Comparison of ENCODE assay signal across 15 cellular contexts in genomic region chr18:73201940-73202339, GRCh38.
"Had no signal": no experiment of that assay in that cellular context is flagged by ENCODE, and none has a peak within 500 bp of the region (broad histone marks: within the 10 kb centered on the region; RNA-seq: fewer than 3 reads in every experiment).

No MANE protein-coding gene starts in this region.

- H3K27ac ChIP-seq: body of pancreas, testis had no signal

- H3K4me1 ChIP-seq: body of pancreas, testis had no signal

- H3K9me3 ChIP-seq: body of pancreas, testis had no signal

- ATAC-seq: activated CD4-positive, alpha-beta T cell treated with anti-CD3 and anti-CD28 coated beads for 36 hours; body of pancreas; esophagus mucosa; sciatic nerve; stimulated activated effector memory CD8-positive, alpha-beta T cell treated with anti-CD3 and anti-CD28 coated beads, Interleukin-12 subunit alpha, Interleukin-12 subunit beta, amount 100 ng/mL, for 72 hours had no signal

- H3K4me3 ChIP-seq: body of pancreas, testis had no signal

- FAIRE-seq: endometrium, islet of Langerhans, TTC549 had no signal

- H3K27me3 ChIP-seq: body of pancreas, testis had no signal

- DNase-seq: activated CD4-positive, alpha-beta memory T cell treated with anti-CD3 and anti-CD28 coated beads for 36 hours; activated CD4-positive, alpha-beta T cell treated with anti-CD3 and anti-CD28 coated beads for 36 hours; activated gamma-delta T cell treated with Interleukin-2 at 50 U/mL for 16 hours; activated T-cell treated with anti-CD3 and anti-CD28 coated beads for 4 hours; body of pancreas; cortex of kidney; midbrain; stimulated activated CD4-positive, alpha-beta T cell treated with anti-CD3 and anti-CD28 coated beads, Interleukin-4, amount 100 ng/mL, for 24 hours; testis had no signal
